In genomic region chr7:66756859-66757258, GRCh38 we compare ENCODE assay signal across 24 cellular contexts. TPM values are rescaled to one million over a fixed set of nuclear protein-coding genes. Genes with fewer than 3 reads are reported as not detected.
DNase-seq lines count a peak whose midpoint lies in the region; ATAC-seq, FAIRE-seq and TF ChIP-seq lines count a peak whose summit lies in the region.
"Had no signal": no experiment of that assay in that cellular context is flagged by ENCODE, and none has a peak within 500 bp of the region (broad histone marks: within the 10 kb centered on the region; RNA-seq: fewer than 3 reads in every experiment).

No MANE protein-coding gene starts in this region.

- H3K4me1 ChIP-seq in K562 (replicated peaks in 1 of 2; ENCODE audit: control insufficient read depth in 2 of 2, insufficient read depth in 2 of 2, low read length in 2 of 2) = peaks cover 0 to 2% of the 10 kb centered on the region in 2 experiments; a peak in 1 of 5 replicates
- H3K4me1 ChIP-seq: Caco-2, HAP-1 had no signal

- intact Hi-C loops in K562 (cut with micrococcal nuclease) = no loop called here
- intact Hi-C loops in natural killer cell (cut with micrococcal nuclease) = no loop called here

- H2AFZ ChIP-seq in K562 (ENCODE audit: low read depth, low read length) = no peak overlapping the region

- H3K79me2 ChIP-seq in K562 (ENCODE audit: control insufficient read depth, insufficient read depth, low read length) = peaks cover 10% of the 10 kb centered on the region; the same call in 1 of the 3 replicates

- H3K27ac ChIP-seq in K562 (ENCODE audit: extremely low read depth, low read depth, low read length) (no peak overlapping the region), caudate nucleus (ENCODE audit: low read depth, low read length) (no peak overlapping the region)
- H3K27ac ChIP-seq: 22Rv1, BLaER1, C4-2B had no signal

- peaks cover 0 to 3% of the 10 kb centered on the region in 2 donors for H3K36me3 Mint-ChIP-seq in activated T-cell treated with anti-CD3 and anti-CD28 coated beads, Interleukin-2, amount 50 U/mL, for 72 hours (ENCODE audit: insufficient read depth in 2 of 2)
- H3K36me3 Mint-ChIP-seq in natural killer cell = peaks cover 9% of the 10 kb centered on the region
- peaks cover 6% of the 10 kb centered on the region for H3K36me3 Mint-ChIP-seq in osteocyte (ENCODE audit: unreplicated experiment)

- no peaks in the 10 kb centered on the region for H3K9me1 ChIP-seq in K562 (ENCODE audit: control insufficient read depth, insufficient read depth, low read length)

- H3K27me3 Mint-ChIP-seq in activated T-cell treated with anti-CD3 and anti-CD28 coated beads, Interleukin-2, amount 50 U/mL, for 72 hours (ENCODE audit: low read depth) = no peaks in the 10 kb centered on the region
- H3K27me3 Mint-ChIP-seq in natural killer cell (ENCODE audit: low read depth in 2 of 2) (no peaks in the 10 kb centered on the region), osteocyte (ENCODE audit: unreplicated experiment) (no peaks in the 10 kb centered on the region)
- H3K27me3 Mint-ChIP-seq: B cell; CD4-positive, CD25-positive, alpha-beta regulatory T cell had no signal

- H3K9ac ChIP-seq in K562 (ENCODE audit: insufficient read depth in 1 of 2, low read depth in 2 of 2, low read length in 2 of 2) = no peak overlapping the region
- H3K9ac ChIP-seq: BLaER1 had no signal

- POLR2A ChIA-PET in K562 (lab: Yijun Ruan, JAX) = interaction anchor here (0.9 kb wide), 1 partner anchor 709 kb away, joined by 3 read pairs; no protein-coding TSS in a partner anchor

- no peaks in the 10 kb centered on the region for H3K9me3 ChIP-seq in K562 (replicated peaks; ENCODE audit: control insufficient read depth, insufficient read depth, low read depth, low read length)
- H3K9me3 ChIP-seq: Caco-2, HAP-1 had no signal

- in situ Hi-C loops in K562 (cut with MboI) = no loop called here

- no peaks in the 10 kb centered on the region for H3K9me3 Mint-ChIP-seq in activated T-cell treated with anti-CD3 and anti-CD28 coated beads, Interleukin-2, amount 50 U/mL, for 72 hours
- H3K9me3 Mint-ChIP-seq in natural killer cell (no peaks in the 10 kb centered on the region), osteocyte (ENCODE audit: unreplicated experiment) (no peaks in the 10 kb centered on the region)
- H3K9me3 Mint-ChIP-seq: CD4-positive, CD25-positive, alpha-beta regulatory T cell; CD8-positive, alpha-beta T cell; HFFc6 had no signal

- no peak for TF ChIP-seq RAD21 in K562 (CRISPR knock-in tag; conservative IDR thresholded peaks at IDR 0.05 in 1 of 2, IDR thresholded peaks at IDR 0.05 in 1 of 2)

- no TSS peak for BruUV-seq in K562 (replicated peaks; lab: Mats Ljungman, UMichigan)

- H3K27me3 ChIP-seq in K562 (ENCODE audit: control insufficient read depth in 2 of 2, insufficient read depth in 2 of 2, low read length in 2 of 2) = no peaks in the 10 kb centered on the region
- H3K27me3 ChIP-seq: BLaER1 had no signal

- no peak for TF ChIP-seq POLR2A in K562 (conservative IDR thresholded peaks at IDR 0.05)

- no peak for TF ChIP-seq EP300 in K562 (IDR thresholded peaks at IDR 0.05; ENCODE audit: low read length)

- CTCF ChIA-PET in K562 (lab: Yijun Ruan, JAX; ENCODE audit: low intra/inter-chr PET ratio) = no interaction called here

- peak overlapping the region; percentile 73 for H3K27ac Mint-ChIP-seq in activated T-cell treated with anti-CD3 and anti-CD28 coated beads, Interleukin-2, amount 50 U/mL, for 72 hours
- H3K27ac Mint-ChIP-seq in natural killer cell (peak overlapping the region in 1 of 2 donors; percentile 96), osteocyte (ENCODE audit: unreplicated experiment) (peak overlapping the region; percentile 75)
- H3K27ac Mint-ChIP-seq: B cell; CD4-positive, CD25-positive, alpha-beta regulatory T cell; CD8-positive, alpha-beta T cell; HFFc6 had no signal

- no peaks in the 10 kb centered on the region for H3K36me3 ChIP-seq in K562 (ENCODE audit: control insufficient read depth, insufficient read depth, low read length)
- H3K36me3 ChIP-seq: HAP-1 had no signal

- TF ChIP-seq CTCF in K562 (IDR thresholded peaks at IDR 0.05 in 2 of 3, conservative IDR thresholded peaks at IDR 0.05 in 1 of 3; ENCODE audit: insufficient read depth in 2 of 3, low read depth in 1 of 3, low read length in 3 of 3) (no peak), natural killer cell (IDR thresholded peaks at IDR 0.05) (no peak), osteocyte (IDR thresholded peaks at IDR 0.05) (no peak)

- H3K4me3 ChIP-seq in K562 = no peak overlapping the region
- H3K4me3 ChIP-seq: BLaER1, HAP-1 had no signal

- DNase-seq in activated T-cell treated with anti-CD3 and anti-CD28 coated beads, Interleukin-2, amount 50 U/mL, for 72 hours = no peak
- no peak for DNase-seq in activated T-cell treated with anti-CD3 and anti-CD28 coated beads, Interleukin-2, amount 50 U/mL, for 48 hours
- DNase-seq in K562 (ENCODE audit: extremely low read depth in 1 of 4, low spot score in 3 of 4) (no peak), natural killer cell (no peak), osteocyte (ENCODE audit: extremely low spot score, unreplicated experiment) (no peak), caudate nucleus (lab: John Stamatoyannopoulos, UW) (no peak), GM03348 (ENCODE audit: low spot score) (no peak)
- DNase-seq: Caco-2; CD4-positive, CD25-positive, alpha-beta regulatory T cell; CD8-positive, alpha-beta T cell; DMS153; DND-41; GOT3; HFFc6 had no signal

- peaks cover 46% of the 10 kb centered on the region for H3K4me1 Mint-ChIP-seq in activated T-cell treated with anti-CD3 and anti-CD28 coated beads, Interleukin-2, amount 50 U/mL, for 72 hours (ENCODE audit: low read depth)
- peaks cover 52 to 55% of the 10 kb centered on the region in 2 donors for H3K4me1 Mint-ChIP-seq in natural killer cell
- peaks cover 36% of the 10 kb centered on the region for H3K4me1 Mint-ChIP-seq in osteocyte (ENCODE audit: unreplicated experiment)

- ATAC-seq in activated T-cell treated with anti-CD3 and anti-CD28 coated beads, Interleukin-2, amount 50 U/mL, for 72 hours (replicated peaks in 1 of 2) = no peak
- ATAC-seq in K562 = no peak
- ATAC-seq in natural killer cell = no peak
- no peak for ATAC-seq in HG03439 (IDR thresholded peaks at IDR 0.05; ENCODE audit: unreplicated experiment)
- ATAC-seq: CD8-positive, alpha-beta T cell had no signal

- no peak for FAIRE-seq in K562 (lab: Jason Lieb, UNC)
- FAIRE-seq: A204.1, G401.6, GM12891, H54 had no signal

- peak overlapping the region in 1 of 2 donors; percentile 57 for H3K4me3 Mint-ChIP-seq in activated T-cell treated with anti-CD3 and anti-CD28 coated beads, Interleukin-2, amount 50 U/mL, for 72 hours
- H3K4me3 Mint-ChIP-seq in natural killer cell (peak overlapping the region; percentile 17), osteocyte (ENCODE audit: unreplicated experiment) (no peak overlapping the region)
- H3K4me3 Mint-ChIP-seq: B cell; CD4-positive, CD25-positive, alpha-beta regulatory T cell; CD8-positive, alpha-beta T cell; HFFc6 had no signal

- H4K20me1 ChIP-seq in K562 (replicated peaks; ENCODE audit: control insufficient read depth, insufficient read depth, low read length) = no peaks in the 10 kb centered on the region; the same call in 1 of the 2 replicates

- no peak overlapping the region for H3K4me2 ChIP-seq in K562 (ENCODE audit: insufficient read depth, low read length)
- H3K4me2 ChIP-seq: BLaER1 had no signal

TF ChIP-seq in K562, 482 proteins besides CTCF, POLR2A, EP300 and RAD21:
- no peak for TF ChIP-seq ZNF232 (CRISPR knock-in tag; IDR thresholded peaks at IDR 0.05)
- TF ChIP-seq NR1H2 (CRISPR knock-in tag; IDR thresholded peaks at IDR 0.05) = no peak
- no peak for TF ChIP-seq TSC22D4 (tag; IDR thresholded peaks at IDR 0.05)
- no peak for TF ChIP-seq YBX1 (IDR thresholded peaks at IDR 0.05)
- peak; percentile 78 for TF ChIP-seq ZNF316 (IDR thresholded peaks at IDR 0.05)
- TF ChIP-seq EHMT2 (IDR thresholded peaks at IDR 0.05) = no peak
- TF ChIP-seq ARID2 (IDR thresholded peaks at IDR 0.05) = no peak
- 0 out of 2 replicates have a peak, but pooled peaks have one; percentile 4 for TF ChIP-seq MAFG (tag; conservative IDR thresholded peaks at IDR 0.05)
- peak; percentile 70 for TF ChIP-seq C11orf30 (IDR thresholded peaks at IDR 0.05; ENCODE audit: low read depth)
- no peak for TF ChIP-seq ELF1 (tag; IDR thresholded peaks at IDR 0.05)
- no peak for TF ChIP-seq HEY1 (CRISPR knock-in tag; IDR thresholded peaks at IDR 0.05; ENCODE audit: borderline replicate concordance)

RNA-seq across cellular contexts. Expression of gene RABGEF1, which starts 16.3 kb away (rescaled TPM):
- total RNA-seq in activated T-cell treated with anti-CD3 and anti-CD28 coated beads, Interleukin-2, amount 50 U/mL, for 72 hours = 10 to 100 TPM; 22.8 to 26.9 TPM
- total RNA-seq in K562 (2011; cell fraction: chromatin; rRNA removed; ENCODE audit: low replicate concordance) = 18.1 and 28.8 TPM in 2 replicates
- total RNA-seq in K562 (2011; cell fraction: nucleolus; rRNA removed) = 14.2 and 14.7 TPM in 2 replicates
- 16.9 TPM in 2 replicates for total RNA-seq in K562 (2011; cell fraction: nucleoplasm; rRNA removed)
- total RNA-seq in K562 (2014; rRNA removed) (13.1 and 18.6 TPM in 2 replicates), K562 (2014; rRNA removed; fragmentation: Illumina TruSeq; extraction: Trizol) (20.5 and 24.0 TPM in 2 replicates), K562 (2015; rRNA removed; fragmentation: Illumina TruSeq; extraction: Trizol) (21.4 and 22.8 TPM in 2 replicates), K562 (2021) (18.2 and 20.7 TPM in 2 replicates), natural killer cell (10 to 100 TPM; 26.1 to 38.1 (median 31.7) TPM), osteocyte (25.3 and 25.9 TPM in 2 replicates)
- polyA plus RNA-seq in K562 (2011; rRNA removed) (21.1 and 27.4 TPM in 2 replicates), K562 (2014; fragmentation: Illumina TruSeq; extraction: Trizol) (23.7 and 29.3 TPM in 2 replicates), K562 (2014; fragmentation: Nextera tagmentation; extraction: Ambion mirVana) (10 to 100 TPM in 1 of 2 experiments, 1 to 10 TPM in 1; 7.0 to 11.5 TPM), K562 (2014; rRNA removed) (15.1 and 16.3 TPM in 2 replicates)
- 17.3 and 26.0 TPM in 2 replicates for polyA plus RNA-seq in K562 (2011; cell fraction: cytosol; rRNA removed)
- polyA plus RNA-seq in K562 (2011; cell fraction: nucleus; rRNA removed) = 18.6 and 24.6 TPM in 2 replicates
- 16.3 and 17.0 TPM in 2 replicates for polyA plus RNA-seq in K562 (2012)
- 27.8 and 44.4 TPM in 2 replicates for polyA minus RNA-seq in K562 (2011; rRNA and poly(A)+ RNA removed)
- polyA minus RNA-seq in K562 (2011; cell fraction: cytosol; rRNA and poly(A)+ RNA removed) = 9.0 and 18.9 TPM in 2 replicates
- 9.8 and 10.8 TPM in 2 replicates for polyA minus RNA-seq in K562 (2011; cell fraction: nucleus; rRNA and poly(A)+ RNA removed)
